In genomic region chr3:171895890-171896289, GRCh38 we compare ENCODE assay signal across 28 cellular contexts. TPM values are rescaled to one million over a fixed set of nuclear protein-coding genes. Genes with fewer than 3 reads are reported as not detected.
"Had no signal": no experiment of that assay in that cellular context is flagged by ENCODE, and none has a peak within 500 bp of the region (broad histone marks: within the 10 kb centered on the region; RNA-seq: fewer than 3 reads in every experiment).

No MANE protein-coding gene starts in this region.

- H3K36me3 ChIP-seq: MG63, SJSA1, WERI-Rb-1 had no signal

- H3K27me3 ChIP-seq: MG63, SJSA1 had no signal

- H3K4me3 Mint-ChIP-seq: activated CD4-positive, alpha-beta memory T cell treated with anti-CD3 and anti-CD28 coated beads, Interleukin-2, amount 10 ng/mL, durations not matched to agents 7 days and 5 days; activated CD4-positive, alpha-beta T cell treated with anti-CD3 and anti-CD28 coated beads for 36 hours; activated naive CD4-positive, alpha-beta T cell treated with anti-CD3 and anti-CD28 coated beads for 36 hours; activated naive CD8-positive, alpha-beta T cell treated with anti-CD3 and anti-CD28 coated beads for 36 hours; activated T-helper 17 cell treated with anti-CD3 and anti-CD28 coated beads, Interleukin-2, amount 50 U/mL, for 72 hours; T-cell had no signal

- H3K9me3 Mint-ChIP-seq: activated CD4-positive, alpha-beta memory T cell treated with anti-CD3 and anti-CD28 coated beads, Interleukin-2, amount 10 ng/mL, durations not matched to agents 7 days and 5 days; activated naive CD4-positive, alpha-beta T cell treated with anti-CD3 and anti-CD28 coated beads for 36 hours; activated naive CD8-positive, alpha-beta T cell treated with anti-CD3 and anti-CD28 coated beads for 36 hours; activated T-helper 17 cell treated with anti-CD3 and anti-CD28 coated beads, Interleukin-2, amount 50 U/mL, for 72 hours; T-cell had no signal

- H3K4me1 ChIP-seq: SJSA1 had no signal

- ATAC-seq: activated CD4-positive, alpha-beta T cell treated with anti-CD3 and anti-CD28 coated beads for 36 hours; activated T-helper 17 cell treated with anti-CD3 and anti-CD28 coated beads, Interleukin-2, amount 50 U/mL, for 72 hours; T-cell had no signal

- H3K9me3 ChIP-seq: MG63, SJSA1 had no signal

- H3K27ac Mint-ChIP-seq: activated CD4-positive, alpha-beta memory T cell treated with anti-CD3 and anti-CD28 coated beads, Interleukin-2, amount 10 ng/mL, durations not matched to agents 7 days and 5 days; activated CD4-positive, alpha-beta T cell treated with anti-CD3 and anti-CD28 coated beads for 36 hours; activated naive CD4-positive, alpha-beta T cell treated with anti-CD3 and anti-CD28 coated beads for 36 hours; activated naive CD8-positive, alpha-beta T cell treated with anti-CD3 and anti-CD28 coated beads for 36 hours; activated T-helper 17 cell treated with anti-CD3 and anti-CD28 coated beads, Interleukin-2, amount 50 U/mL, for 72 hours; T-cell had no signal

- H3K27ac ChIP-seq: SJSA1, WERI-Rb-1 had no signal

- DNase-seq: activated CD4-positive, alpha-beta memory T cell treated with anti-CD3 and anti-CD28 coated beads, Interleukin-2, amount 10 ng/mL, durations not matched to agents 7 days and 5 days; activated CD4-positive, alpha-beta T cell treated with anti-CD3 and anti-CD28 coated beads for 36 hours; activated CD4-positive, alpha-beta T cell treated with anti-CD3 and anti-CD28 coated beads, Interleukin-2, amount 50 U/mL, for 1 hour; activated gamma-delta T cell; activated naive CD4-positive, alpha-beta T cell treated with anti-CD3 and anti-CD28 coated beads for 36 hours; activated naive CD8-positive, alpha-beta T cell treated with anti-CD3 and anti-CD28 coated beads for 36 hours; activated T-cell treated with anti-CD3 and anti-CD28 coated beads for 4 hours; activated T-cell treated with anti-CD3 and anti-CD28 coated beads, Interleukin-2, amount 50 U/mL, for 48 hours; anterior cingulate cortex; central memory CD4-positive, alpha-beta T cell; MG63; MV-4-11; NCI-H1092 treated with DMSO at 0.1 percent for 48 hours; NCI-H1417 treated with DMSO at 0.1 percent for 48 hours; NCI-H1694; NCI-H2029; NCI-H2107; NCI-H510A treated with DMSO at 0.1 percent for 48 hours; NK-92 treated with Interleukin-12 subunit alpha and Interleukin-12 subunit beta, amount 100 ng/mL, for 24 hours; SHP77; T-cell; T-helper 2 cell; T1000; WERI-Rb-1 had no signal

- H3K36me3 Mint-ChIP-seq: activated naive CD8-positive, alpha-beta T cell treated with anti-CD3 and anti-CD28 coated beads for 36 hours; T-cell had no signal

- H3K4me1 Mint-ChIP-seq: activated CD4-positive, alpha-beta memory T cell treated with anti-CD3 and anti-CD28 coated beads, Interleukin-2, amount 10 ng/mL, durations not matched to agents 7 days and 5 days; activated CD4-positive, alpha-beta T cell treated with anti-CD3 and anti-CD28 coated beads for 36 hours; activated T-helper 17 cell treated with anti-CD3 and anti-CD28 coated beads, Interleukin-2, amount 50 U/mL, for 72 hours; T-cell had no signal

- H3K4me3 ChIP-seq: MG63, SJSA1 had no signal

RNA-seq across cellular contexts. Expression of gene TMEM212, which starts 52.7 kb away (rescaled TPM):
- total RNA-seq: activated CD4-positive, alpha-beta memory T cell treated with anti-CD3 and anti-CD28 coated beads, Interleukin-2, amount 10 ng/mL, durations not matched to agents 7 days and 5 days; activated CD4-positive, alpha-beta T cell treated with anti-CD3 and anti-CD28 coated beads for 36 hours; activated CD8-positive, alpha-beta memory T cell treated with anti-CD3 and anti-CD28 coated beads for 36 hours; activated naive CD4-positive, alpha-beta T cell treated with anti-CD3 and anti-CD28 coated beads for 36 hours; activated naive CD8-positive, alpha-beta T cell treated with anti-CD3 and anti-CD28 coated beads for 36 hours; activated T-helper 17 cell treated with anti-CD3 and anti-CD28 coated beads, Interleukin-2, amount 50 U/mL, for 72 hours; SJSA1; T-cell had no signal
- polyA plus RNA-seq: adipose tissue had no signal
